ENCODE assay signal across 10 cellular contexts in genomic region chr1:201020040-201020591, GRCh38. TPM values are rescaled to one million over a fixed set of nuclear protein-coding genes. Genes with fewer than 3 reads are reported as not detected.
A peak's percentile ranks its signal among the peaks of the same experiment; 100 is the strongest.
DNase-seq lines count a peak whose midpoint lies in the region; ATAC-seq and TF ChIP-seq lines count a peak whose summit lies in the region.
"Had no signal": no experiment of that assay in that cellular context is flagged by ENCODE, and none has a peak within 500 bp of the region (broad histone marks: within the 10 kb centered on the region; RNA-seq: fewer than 3 reads in every experiment).

No MANE protein-coding gene starts in this region.

- H3K27ac ChIP-seq in OCI-LY7 (ENCODE audit: low read depth, low read length, poor library complexity, severe bottlenecking) (peak overlapping the region; percentile 97), skin epidermis (peak overlapping the region in 17 of 21 experiments; percentile 13 to 90 (median 65))
- H3K27ac ChIP-seq: VCaP had no signal

- H3K4me3 ChIP-seq in H7 (ENCODE audit: insufficient read depth, low read depth, low read length) (no peak overlapping the region), OCI-LY7 (ENCODE audit: low read depth, low read length, poor library complexity, severe bottlenecking) (peak overlapping the region; percentile 80), skin epidermis (no peak overlapping the region)

- CTCF ChIA-PET in OCI-LY7 (lab: Charles Lee; ENCODE audit: unreplicated experiment) = interaction anchor here (0.5 to 1.8 kb wide), 6 partner anchors 11 to 1520 kb away, joined by 3 to 7 read pairs (median 3); no protein-coding TSS in a partner anchor

- DNase-seq in H7 (peak; percentile 69), OCI-LY7 (ENCODE audit: low spot score) (peak; percentile 68), DMS153 treated with DMSO at 0.1 percent for 48 hours (lab: John Stamatoyannopoulos, UW; ENCODE audit: unreplicated experiment) (no peak), cardiac septum (ENCODE audit: low spot score) (no peak)
- DNase-seq in central memory CD4-positive, alpha-beta T cell = peak; percentile 16
- no peak for DNase-seq in stimulated activated CD4-positive, alpha-beta T cell treated with anti-CD3 and anti-CD28 coated beads, Interleukin-2, amount 100 ng/mL, for 48 hours
- DNase-seq: foreskin melanocyte had no signal

- no peaks in the 10 kb centered on the region for H3K36me3 ChIP-seq in H7 (replicated peaks; ENCODE audit: control insufficient read depth, insufficient read depth, low read length)
- H3K36me3 ChIP-seq in OCI-LY7 (ENCODE audit: insufficient read depth, low read length) = no peaks in the 10 kb centered on the region

- H3K9me3 ChIP-seq in OCI-LY7 (ENCODE audit: low read length) = no peaks in the 10 kb centered on the region

- H3K4me1 ChIP-seq in OCI-LY7 (ENCODE audit: insufficient read depth, low read length, poor library complexity, severe bottlenecking) = peaks cover 86% of the 10 kb centered on the region

- peak overlapping the region; percentile 90 for H3K4me2 ChIP-seq in OCI-LY7 (ENCODE audit: low read length)

- peaks cover 10% of the 10 kb centered on the region; the same call in 1 of the 2 replicates for H3K27me3 ChIP-seq in H7 (ENCODE audit: control insufficient read depth, insufficient read depth, low read length)

- no peaks in the 10 kb centered on the region for H4K20me1 ChIP-seq in OCI-LY7 (ENCODE audit: insufficient read depth, low read length)

- no peak overlapping the region for H2AFZ ChIP-seq in OCI-LY7 (ENCODE audit: low read length)

- no peaks in the 10 kb centered on the region for H3K9me2 ChIP-seq in OCI-LY7 (ENCODE audit: insufficient read depth, low read length)

- intact Hi-C loops in OCI-LY7 (cut with micrococcal nuclease; ENCODE audit: unreplicated experiment) = loop anchor here (5.0 to 10.0 kb wide), 3 partner anchors 353 to 487 kb away; partner anchors contain the start of genes CSRP1, DDX59 and KIF14
- intact Hi-C loops in cardiac septum (cut with DNase I) = no loop called here

- no peak for ATAC-seq in GM18861 (IDR thresholded peaks at IDR 0.05; ENCODE audit: unreplicated experiment)

- H3K79me2 ChIP-seq in OCI-LY7 (ENCODE audit: insufficient read depth, low read depth, low read length) = peaks cover 41% of the 10 kb centered on the region

- no TSS peak for BruUV-seq in OCI-LY7 (replicated peaks; lab: Mats Ljungman, UMichigan)

- no peak for TF ChIP-seq CTCF in OCI-LY7 (conservative IDR thresholded peaks at IDR 0.05; ENCODE audit: low read length)

- POLR2A ChIA-PET in OCI-LY7 (lab: Charles Lee) = interaction anchor here (0.5 to 1.6 kb wide), 10 partner anchors 11 to 1042 kb away, joined by 3 to 7 read pairs (median 4); partner anchors contain the start of gene DDX59

RNA-seq across cellular contexts. Expression of gene KIF21B, which starts 3.4 kb away (rescaled TPM):
- 12.7 and 14.1 TPM in 2 replicates for total RNA-seq in H7 (2014; rRNA removed; shearing (Covaris generic))
- total RNA-seq in OCI-LY7 (2014; rRNA removed; shearing (Covaris generic)) = 25.0 and 30.5 TPM in 2 replicates
- 65.7 and 72.5 TPM in 2 replicates for total RNA-seq in OCI-LY7 (2022)
- 0.73 TPM for total RNA-seq in cardiac septum

Comparison
In these comparisons a context has a peak if more than half of its experiments do, and no peak if none do; other contexts are left out.
1. DNase-seq: peak in H7 (single experiment), OCI-LY7 (single experiment) and central memory CD4-positive, alpha-beta T cell (single experiment); none in DMS153 treated with DMSO at 0.1 percent for 48 hours (single experiment), cardiac septum (single experiment) and stimulated activated CD4-positive, alpha-beta T cell treated with anti-CD3 and anti-CD28 coated beads, Interleukin-2, amount 100 ng/mL, for 48 hours (0 of 2).